ENCODE assay signal across 8 cellular contexts in genomic region chr12:120445911-120446909, GRCh38. TPM values are rescaled to one million over a fixed set of nuclear protein-coding genes. Genes with fewer than 3 reads are reported as not detected.
DNase-seq lines count a peak whose midpoint lies in the region; ATAC-seq and TF ChIP-seq lines count a peak whose summit lies in the region.

Gene GATC, plus strand, starts transcription at chr12:120446444. Its CDS starts 37 bp downstream, at chr12:120446481.
Gene TRIAP1, minus strand, starts transcription at chr12:120446384. Its CDS starts 12 bp downstream, at chr12:120446372.

- H3K4me3 Mint-ChIP-seq in natural killer cell: peak within 1 kb of the TSS; percentile 99

- peak within 1 kb of the TSS; percentile 92 for H2AFZ ChIP-seq in DND-41 (ENCODE audit: low read depth, low read length)
- peak within 1 kb of the TSS; percentile 64 for H2AFZ ChIP-seq in KMS-11 (ENCODE audit: low read depth)

- H3K27ac Mint-ChIP-seq in natural killer cell: peak within 1 kb of the TSS; percentile 95 to 96

- H4K20me1 ChIP-seq in DND-41 (ENCODE audit: insufficient read depth, low read length) (peaks cover 3% of the 10 kb centered on the region; the same call in 1 of the 2 replicates), KMS-11 (ENCODE audit: insufficient read depth) (no peaks in the 10 kb centered on the region)

- H3K27me3 ChIP-seq in DND-41 (ENCODE audit: insufficient read depth, low read length, poor library complexity): no peaks in the 10 kb centered on the region
- H3K27me3 ChIP-seq in KMS-11 (ENCODE audit: insufficient read depth, low read depth): no peaks in the 10 kb centered on the region

- peak within 1 kb of the TSS; percentile 73 for H3K27ac ChIP-seq in DND-41 (ENCODE audit: low read length)
- H3K27ac ChIP-seq in KMS-11: peak within 1 kb of the TSS; percentile 67

- H3K4me2 ChIP-seq in DND-41 (ENCODE audit: insufficient read depth, low read length) (peak within 1 kb of the TSS; percentile 93), KMS-11 (peak within 1 kb of the TSS; percentile 78)

- no peaks in the 10 kb centered on the region for H3K9me3 ChIP-seq in DND-41 (ENCODE audit: insufficient read depth, low read length, severe bottlenecking)

- H3K4me1 ChIP-seq in DND-41 (ENCODE audit: insufficient read depth, low read length): peaks cover 37% of the 10 kb centered on the region
- peaks cover 16% of the 10 kb centered on the region for H3K4me1 ChIP-seq in KMS-11 (ENCODE audit: low read depth, poor library complexity, severe bottlenecking)

- H3K4me3 ChIP-seq in DND-41 (ENCODE audit: low read depth in 1 of 2, low read length in 2 of 2) (peak within 1 kb of the TSS; percentile 73 to 96), KMS-11 (IDR thresholded peaks at IDR 0.05; ENCODE audit: insufficient read depth, low read depth, low read length) (no peak within 1 kb of the TSS), fibroblast of mammary gland (ENCODE audit: control insufficient read depth, low read depth, low read length) (peak within 1 kb of the TSS; percentile 99)

- TF ChIP-seq CTCF in DND-41 (IDR thresholded peaks at IDR 0.05; ENCODE audit: borderline replicate concordance, extremely low read depth, low read length, poor library complexity, severe bottlenecking) (no peak), KMS-11 (conservative IDR thresholded peaks at IDR 0.05; ENCODE audit: low read depth, low read length) (no peak), fibroblast of mammary gland (conservative IDR thresholded peaks at IDR 0.05; ENCODE audit: control insufficient read depth, insufficient read depth, low read depth, low read length) (no peak), natural killer cell (IDR thresholded peaks at IDR 0.05) (no peak)

- H3K9me3 Mint-ChIP-seq in natural killer cell: no peaks in the 10 kb centered on the region

- H3K79me2 ChIP-seq in DND-41 (ENCODE audit: insufficient read depth, low read length) (peaks cover 82% of the 10 kb centered on the region), KMS-11 (ENCODE audit: insufficient read depth, low read depth) (peaks cover 48% of the 10 kb centered on the region)

- intact Hi-C loops in natural killer cell (cut with micrococcal nuclease): loop anchor here (1.0 to 2.0 kb wide), 2 partner anchors 8 to 89 kb away; partner anchors contain the start of genes COX6A1 and RNF10

- no peaks in the 10 kb centered on the region for H3K36me3 Mint-ChIP-seq in natural killer cell

- ATAC-seq in DND-41 (ENCODE audit: insufficient read depth, low read depth): peak; percentile 93
- peak; percentile 77 for ATAC-seq in GM21737 (IDR thresholded peaks at IDR 0.05; ENCODE audit: unreplicated experiment)
- peak; percentile 95 to 97 (median 95) for ATAC-seq in natural killer cell

- H3K36me3 ChIP-seq in DND-41 (ENCODE audit: insufficient read depth, low read length) (peaks cover 64% of the 10 kb centered on the region), KMS-11 (ENCODE audit: insufficient read depth) (no peaks in the 10 kb centered on the region)

- no peaks in the 10 kb centered on the region for H3K27me3 Mint-ChIP-seq in natural killer cell (ENCODE audit: low read depth in 2 of 2)

- peak; percentile 86 for DNase-seq in DND-41
- peak; percentile 84 for DNase-seq in RKO (ENCODE audit: low spot score)
- DNase-seq in activated T-helper 1 cell treated with anti-CD3 and anti-CD28 coated beads, Interleukin-2, amount 50 U/mL, for 16 hours (ENCODE audit: low read depth in 1 of 2, low spot score in 1 of 2): peak; percentile 75 to 80
- peak; percentile 67 for DNase-seq in fibroblast of mammary gland (ENCODE audit: low read depth)
- peak; percentile 91 for DNase-seq in natural killer cell
- peak; percentile 83 for DNase-seq in stimulated activated naive CD4-positive, alpha-beta T cell treated with Interleukin-2 at 50 U/mL for 16 hours (lab: John Stamatoyannopoulos, UW)

- H3K4me1 Mint-ChIP-seq in natural killer cell: peaks cover 25 to 27% of the 10 kb centered on the region in 2 donors

- H3K9ac ChIP-seq in DND-41 (ENCODE audit: low read depth, low read length): peak within 1 kb of the TSS; percentile 84
- peak within 1 kb of the TSS; percentile 71 for H3K9ac ChIP-seq in KMS-11

RNA-seq across cellular contexts. Expression of gene GATC, which starts in this region (rescaled TPM):
- total RNA-seq in natural killer cell: 10 to 100 TPM; 16.5 to 22.8 (median 20.5) TPM

RNA-seq across cellular contexts. Expression of gene TRIAP1, which starts in this region (rescaled TPM):
- total RNA-seq in natural killer cell: 10 to 100 TPM; 21.3 to 25.8 (median 24.2) TPM
